ENCODE assay signal across 11 cellular contexts in the genomic region with DNA sequence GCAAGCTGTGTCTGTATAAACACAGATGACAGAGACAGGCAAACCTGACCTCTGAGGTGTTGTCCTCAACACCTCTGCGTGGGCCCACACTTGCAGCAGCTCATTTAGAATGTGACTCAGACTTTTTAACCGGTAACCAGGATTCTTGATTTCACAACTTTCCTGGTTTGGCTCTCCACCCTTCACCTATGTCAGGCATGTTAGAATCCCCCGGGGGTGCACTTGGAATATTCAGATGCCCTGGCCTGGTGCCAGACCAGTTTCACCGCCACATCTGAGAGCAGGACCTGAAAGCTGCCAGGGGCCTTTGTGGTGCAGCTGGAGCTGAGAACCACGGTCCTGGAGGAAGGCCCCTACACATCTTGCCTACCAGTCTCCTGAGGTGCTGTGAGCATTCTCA. TPM values are rescaled to one million over a fixed set of nuclear protein-coding genes. Genes with fewer than 3 reads are reported as not detected.
DNase-seq lines count a peak whose midpoint lies in the region; ATAC-seq and TF ChIP-seq lines count a peak whose summit lies in the region.
"Had no signal": no experiment of that assay in that cellular context is flagged by ENCODE, and none has a peak within 500 bp of the region (broad histone marks: within the 10 kb centered on the region; RNA-seq: fewer than 3 reads in every experiment).

No MANE protein-coding gene starts in this region.

- H3K4me1 Mint-ChIP-seq in Calu3 (ENCODE audit: low read depth, unreplicated experiment) = peaks cover 9% of the 10 kb centered on the region

- peak; percentile 1 for ATAC-seq in Right ventricle myocardium superior (ENCODE audit: poor library complexity)
- no peak for ATAC-seq in Right ventricle myocardium inferior
- no peak for ATAC-seq in HG03095 (IDR thresholded peaks at IDR 0.05; ENCODE audit: unreplicated experiment)
- no peak for ATAC-seq in GM18498 (IDR thresholded peaks at IDR 0.05; ENCODE audit: unreplicated experiment)

- H3K4me3 Mint-ChIP-seq in Calu3 (ENCODE audit: low read depth, unreplicated experiment) = no peak overlapping the region

- H3K36me3 ChIP-seq in adipocyte (ENCODE audit: control insufficient read depth, insufficient read depth, low read length, severe bottlenecking) (peaks cover 3% of the 10 kb centered on the region), thyroid gland (peaks cover 0 to 4% of the 10 kb centered on the region in 2 donors)

- H3K9ac ChIP-seq in adipocyte (ENCODE audit: low read length) = peak overlapping the region; percentile 5

- CTCF ChIA-PET in Calu3 (lab: Charles Lee) = interaction anchor here (0.6 kb wide), 1 partner anchor 8 kb away, joined by 9 read pairs; no protein-coding TSS in a partner anchor

- H3K9me3 Mint-ChIP-seq in Calu3 (ENCODE audit: low read depth, unreplicated experiment) = no peaks in the 10 kb centered on the region

- H3K4me3 ChIP-seq in adipocyte (ENCODE audit: low read length) (no peak overlapping the region), thyroid gland (replicated peaks in 1 of 3) (no peak overlapping the region)
- H3K4me3 ChIP-seq: tibial nerve had no signal

- intact Hi-C loops in Right ventricle myocardium superior (cut with DNase I) (no loop called here), Right ventricle myocardium inferior (cut with DNase I) (no loop called here), thyroid gland (cut with DNase I) (no loop called here), Calu3 (cut with micrococcal nuclease; ENCODE audit: unreplicated experiment) (no loop called here)

- WGBS in thyroid gland, 2 donors = 52 to 56% methylated on average over 5 of the region's 5 CpGs

- H3K27ac Mint-ChIP-seq in Calu3 (ENCODE audit: unreplicated experiment) = no peak overlapping the region

- TF ChIP-seq CTCF in thyroid gland (IDR thresholded peaks at IDR 0.05) = no peak
- no peak for TF ChIP-seq CTCF in Calu3 (IDR thresholded peaks at IDR 0.05; ENCODE audit: unreplicated experiment)

- no peaks in the 10 kb centered on the region for H3K27me3 ChIP-seq in adipocyte (replicated peaks; ENCODE audit: control insufficient read depth, insufficient read depth, low read length)
- H3K27me3 ChIP-seq in thyroid gland = no peaks in the 10 kb centered on the region
- H3K27me3 ChIP-seq: tibial nerve had no signal

- peak overlapping the region in 2 of 3 donors; percentile 18 to 53 for H3K27ac ChIP-seq in thyroid gland

- TF ChIP-seq POLR2A in thyroid gland (IDR thresholded peaks at IDR 0.05) = no peak

- BruUV-seq in Calu3 (replicated peaks; lab: Mats Ljungman, UMichigan) = no TSS peak

- H3K27me3 Mint-ChIP-seq in Calu3 (ENCODE audit: unreplicated experiment) = no peaks in the 10 kb centered on the region

- H3K4me1 ChIP-seq in adipocyte (ENCODE audit: control insufficient read depth, insufficient read depth, low read length) = peaks cover 39% of the 10 kb centered on the region
- no peaks in the 10 kb centered on the region for H3K4me1 ChIP-seq in thyroid gland

- no peak for DNase-seq in Right ventricle myocardium superior
- DNase-seq in Right ventricle myocardium inferior (ENCODE audit: missing footprints) = no peak
- DNase-seq in adipocyte (ENCODE audit: low read depth) = no peak
- DNase-seq in kidney glomerular epithelial cell (lab: John Stamatoyannopoulos, UW) = peak; percentile 39
- DNase-seq in thyroid gland = peak; percentile 12 to 13
- no peak for DNase-seq in Calu3
- DNase-seq: NCI-H187 treated with DMSO at 0.1 percent for 48 hours had no signal

- H3K9me3 ChIP-seq in adipocyte (ENCODE audit: control insufficient read depth, low read length) (no peaks in the 10 kb centered on the region), thyroid gland (no peaks in the 10 kb centered on the region)
- H3K9me3 ChIP-seq: tibial nerve had no signal

- H3K36me3 Mint-ChIP-seq in Calu3 (ENCODE audit: insufficient read depth, unreplicated experiment) = peaks cover 14% of the 10 kb centered on the region

RNA-seq across cellular contexts. Expression of gene DHODH, which starts 4.8 kb away (rescaled TPM):
- 8.3 TPM for total RNA-seq in Right ventricle myocardium superior
- 8.3 TPM for total RNA-seq in Right ventricle myocardium inferior
- total RNA-seq in thyroid gland = 10 to 100 TPM in 1 of 4 donors, 1 to 10 TPM in 3; 5.5 to 13.4 (median 7.4) TPM
- total RNA-seq in Calu3 (2022) = 19.7 and 21.3 TPM in 2 replicates

RNA-seq across cellular contexts. Expression of gene PKD1L3, which starts 13.2 kb away (rescaled TPM):
- total RNA-seq in Right ventricle myocardium superior = 0.03 TPM
- total RNA-seq in Right ventricle myocardium inferior = 0.08 TPM
- under 1 TPM; 0.17 to 0.59 (median 0.55) TPM for total RNA-seq in thyroid gland
- total RNA-seq in Calu3 (2022) = not detected in 2 replicates

RNA-seq across cellular contexts. Expression of gene HP, which starts 40.9 kb away (rescaled TPM):
- 6.4 TPM for total RNA-seq in Right ventricle myocardium superior
- 21.2 TPM for total RNA-seq in Right ventricle myocardium inferior
- 10 to 100 TPM in 1 of 4 donors, 1 to 10 TPM in 1, under 1 TPM in 1, not detected in 1; 0.93 to 19.9 (median 1.3) TPM for total RNA-seq in thyroid gland
- total RNA-seq in Calu3 (2022) = not detected in 2 replicates
- total RNA-seq: T-helper 2 cell treated with Interferon-gamma antibody and Interleukin-4, amounts not matched to agents 100 ng/mL and 5 ng/mL, for 36 hours had no signal

RNA-seq across cellular contexts. Expression of gene HPR, which starts 49.6 kb away (rescaled TPM):
- total RNA-seq in Right ventricle myocardium superior = 87.8 TPM
- total RNA-seq in Right ventricle myocardium inferior = 99.2 TPM
- total RNA-seq in thyroid gland = not detected
- not detected in 2 replicates for total RNA-seq in Calu3 (2022)
- total RNA-seq: T-helper 2 cell treated with Interferon-gamma antibody and Interleukin-4, amounts not matched to agents 100 ng/mL and 5 ng/mL, for 36 hours had no signal

Comparison
In these comparisons a context has a peak if more than half of its experiments do, and no peak if none do; other contexts are left out.
1. DNase-seq: peak in kidney glomerular epithelial cell (single experiment) and thyroid gland (2 of 2); none in Right ventricle myocardium superior (single experiment), Right ventricle myocardium inferior (single experiment), adipocyte (single experiment) and Calu3 (single experiment).